1 cellular context compared by ENCODE assay signal in genomic region chr1:108747128-108747827, GRCh38.
A peak's percentile ranks its signal among the peaks of the same experiment; 100 is the strongest.
TF ChIP-seq lines count a peak whose summit lies in the region.

No MANE protein-coding gene starts in this region.

TF ChIP-seq in K562, 482 proteins besides CTCF, POLR2A, EP300 and RAD21 (continued from another document and continues in another):
- TF ChIP-seq USF1 (CRISPR knock-in tag; IDR thresholded peaks at IDR 0.05), result no peak
- no peak for TF ChIP-seq TCFL5 (CRISPR knock-in tag; conservative IDR thresholded peaks at IDR 0.05)
- TF ChIP-seq ZNF41 (CRISPR knock-in tag; conservative IDR thresholded peaks at IDR 0.05), result no peak
- TF ChIP-seq NBN (IDR thresholded peaks at IDR 0.05; ENCODE audit: low read depth), result no peak
- peak; percentile 82 for TF ChIP-seq GABPA (tag; conservative IDR thresholded peaks at IDR 0.05; ENCODE audit: low read depth)
- TF ChIP-seq SMARCA5 (IDR thresholded peaks at IDR 0.05), result peak; percentile 50; the same call in 1 of the 2 replicates
- no peak for TF ChIP-seq SIN3A (IDR thresholded peaks at IDR 0.05; ENCODE audit: borderline replicate concordance in 2 of 2, control insufficient read depth in 1 of 2, low read depth in 2 of 2, low read length in 2 of 2)
- no peak for TF ChIP-seq ZNF512 (tag; IDR thresholded peaks at IDR 0.05)
- TF ChIP-seq NFE2L1 (tag; IDR thresholded peaks at IDR 0.05; ENCODE audit: borderline replicate concordance, low read depth), result no peak
- no peak for TF ChIP-seq ZBTB34 (CRISPR knock-in tag; IDR thresholded peaks at IDR 0.05)
- TF ChIP-seq FOS (IDR thresholded peaks at IDR 0.05; ENCODE audit: extremely low read depth, insufficient read length), result no peak
- TF ChIP-seq ZNF316 (IDR thresholded peaks at IDR 0.05), result peak; percentile 95
- no peak for TF ChIP-seq THRB (CRISPR knock-in tag; conservative IDR thresholded peaks at IDR 0.05)
- TF ChIP-seq FIP1L1 (IDR thresholded peaks at IDR 0.05; ENCODE audit: low read depth, low read length, poor library complexity, severe bottlenecking), result no peak
- TF ChIP-seq BRCA1 (IDR thresholded peaks at IDR 0.05), result no peak
- TF ChIP-seq BRCA1 (CRISPR knock-in tag; IDR thresholded peaks at IDR 0.05), result no peak
- no peak for TF ChIP-seq U2AF1 (optimal IDR thresholded peaks at IDR 0.05; ENCODE audit: low read depth, low read length)
- TF ChIP-seq POLR2G (IDR thresholded peaks at IDR 0.05; ENCODE audit: low read depth, low read length), result no peak
- TF ChIP-seq MTF1 (CRISPR knock-in tag; IDR thresholded peaks at IDR 0.05; ENCODE audit: borderline replicate concordance), result no peak
- TF ChIP-seq ZNF354B (CRISPR knock-in tag; IDR thresholded peaks at IDR 0.05), result no peak
- TF ChIP-seq XRCC3 (IDR thresholded peaks at IDR 0.05), result no peak
- TF ChIP-seq ZMIZ1 (IDR thresholded peaks at IDR 0.05; ENCODE audit: low read depth in 2 of 2, low read length in 2 of 2), result 0 out of 4 replicates have a peak, but pooled peaks of 1 of the 2 experiments have one; percentile 34
- TF ChIP-seq THAP7 (CRISPR knock-in tag; IDR thresholded peaks at IDR 0.05), result no peak
- no peak for TF ChIP-seq NR0B1 (IDR thresholded peaks at IDR 0.05; ENCODE audit: partially characterized antibody)
- no peak; the same call in none of the 2 replicates for TF ChIP-seq SUPT5H (IDR thresholded peaks at IDR 0.05)
- TF ChIP-seq CSDE1 (IDR thresholded peaks at IDR 0.05), result 0 out of 4 replicates have a peak, but pooled peaks of 1 of the 2 experiments have one; percentile 13
- TF ChIP-seq RFX7 (CRISPR knock-in tag; IDR thresholded peaks at IDR 0.05), result no peak
- TF ChIP-seq TEAD2 (tag; IDR thresholded peaks at IDR 0.05), result no peak
- TF ChIP-seq ZNF589 (CRISPR knock-in tag; IDR thresholded peaks at IDR 0.05; ENCODE audit: low read depth), result no peak
- no peak for TF ChIP-seq XRCC5 (IDR thresholded peaks at IDR 0.05; ENCODE audit: low read depth, low read length)
- no peak for TF ChIP-seq ZNF408 (CRISPR knock-in tag; IDR thresholded peaks at IDR 0.05; ENCODE audit: low read depth)
- no peak for TF ChIP-seq TBL1XR1 (IDR thresholded peaks at IDR 0.05; ENCODE audit: low read length in 2 of 2)
- TF ChIP-seq NCOA1 (IDR thresholded peaks at IDR 0.05; ENCODE audit: low read depth), result no peak
- no peak for TF ChIP-seq EZH2 (IDR thresholded peaks at IDR 0.05; ENCODE audit: borderline replicate concordance, low read depth, low read length)
- TF ChIP-seq HMG20A (CRISPR knock-in tag; conservative IDR thresholded peaks at IDR 0.05), result no peak
- no peak for TF ChIP-seq NONO (IDR thresholded peaks at IDR 0.05; ENCODE audit: low read depth in 2 of 2, low read length in 1 of 2)
- TF ChIP-seq ZNF431 (CRISPR knock-in tag; IDR thresholded peaks at IDR 0.05), result no peak
- TF ChIP-seq RBM34 (IDR thresholded peaks at IDR 0.05; ENCODE audit: borderline replicate concordance, insufficient read depth, low read length), result no peak
- TF ChIP-seq PRMT5 (CRISPR knock-in tag; IDR thresholded peaks at IDR 0.05), result no peak
- TF ChIP-seq ZNF146 (CRISPR knock-in tag; IDR thresholded peaks at IDR 0.05; ENCODE audit: unreplicated experiment), result no peak
- no peak for TF ChIP-seq ZNF280A (IDR thresholded peaks at IDR 0.05; ENCODE audit: low read depth, partially characterized antibody)
- TF ChIP-seq ZNF780A (CRISPR knock-in tag; IDR thresholded peaks at IDR 0.05), result no peak
- no peak for TF ChIP-seq ZNF609 (CRISPR knock-in tag; IDR thresholded peaks at IDR 0.05; ENCODE audit: borderline replicate concordance)
- TF ChIP-seq ZBTB49 (CRISPR knock-in tag; IDR thresholded peaks at IDR 0.05; ENCODE audit: borderline replicate concordance), result no peak
- TF ChIP-seq PURB (CRISPR knock-in tag; IDR thresholded peaks at IDR 0.05; ENCODE audit: low read depth), result no peak
- TF ChIP-seq KAT8 (IDR thresholded peaks at IDR 0.05; ENCODE audit: low read depth), result no peak
- no peak; the same call in 1 of the 2 replicates for TF ChIP-seq MTA3 (IDR thresholded peaks at IDR 0.05; ENCODE audit: borderline replicate concordance)
- no peak for TF ChIP-seq KDM4B (IDR thresholded peaks at IDR 0.05; ENCODE audit: borderline replicate concordance in 2 of 2, low read depth in 1 of 2)
